In genomic region chr3:157199841-157200240, GRCh38 we compare ENCODE assay signal across 31 cellular contexts. TPM values are rescaled to one million over a fixed set of nuclear protein-coding genes. Genes with fewer than 3 reads are reported as not detected.
DNase-seq lines count a peak whose midpoint lies in the region; FAIRE-seq and TF ChIP-seq lines count a peak whose summit lies in the region.
"Had no signal": no experiment of that assay in that cellular context is flagged by ENCODE, and none has a peak within 500 bp of the region (broad histone marks: within the 10 kb centered on the region; RNA-seq: fewer than 3 reads in every experiment).

No MANE protein-coding gene starts in this region.

- H3K36me3 Mint-ChIP-seq in astrocyte (ENCODE audit: low read depth, unreplicated experiment): no peaks in the 10 kb centered on the region
- H3K36me3 Mint-ChIP-seq: CD14-positive monocyte had no signal

- no peaks in the 10 kb centered on the region for H4K20me1 ChIP-seq in astrocyte (ENCODE audit: insufficient read depth, low read length)

- H3K4me3 ChIP-seq in astrocyte (ENCODE audit: insufficient read depth, low read depth, low read length) (no peak overlapping the region), fibroblast of the aortic adventitia (ENCODE audit: low read depth, low read length) (no peak overlapping the region)

- no peak for TF ChIP-seq CTCF in astrocyte (IDR thresholded peaks at IDR 0.05; ENCODE audit: insufficient read depth, low read depth, low read length)
- TF ChIP-seq CTCF in fibroblast of the aortic adventitia (IDR thresholded peaks at IDR 0.05; ENCODE audit: insufficient read depth, low read length): no peak

- no peaks in the 10 kb centered on the region for H3K27me3 ChIP-seq in astrocyte (ENCODE audit: insufficient read depth, low read length)

- H3K27ac Mint-ChIP-seq in astrocyte (ENCODE audit: unreplicated experiment): no peak overlapping the region
- H3K27ac Mint-ChIP-seq: CD8-positive, alpha-beta memory T cell; HFFc6 had no signal

- no peak overlapping the region for H3K4me2 ChIP-seq in astrocyte (ENCODE audit: low read length)

- H3K9me3 Mint-ChIP-seq in astrocyte (ENCODE audit: unreplicated experiment): peaks cover 3% of the 10 kb centered on the region
- H3K9me3 Mint-ChIP-seq: HFFc6 had no signal

- H2AFZ ChIP-seq in astrocyte (ENCODE audit: low read depth, low read length): no peak overlapping the region

- no peak overlapping the region for H3K27ac ChIP-seq in astrocyte (ENCODE audit: low read depth, low read length)
- H3K27ac ChIP-seq: 22Rv1, RWPE1 had no signal

- no peak for FAIRE-seq in astrocyte (lab: Jason Lieb, UNC)
- FAIRE-seq: GM12892, HTR-8/SVneo had no signal

- H3K27me3 Mint-ChIP-seq in astrocyte (ENCODE audit: low read depth, unreplicated experiment): no peaks in the 10 kb centered on the region
- H3K27me3 Mint-ChIP-seq: CD8-positive, alpha-beta memory T cell had no signal

- H3K4me3 Mint-ChIP-seq in astrocyte (ENCODE audit: unreplicated experiment): no peak overlapping the region
- H3K4me3 Mint-ChIP-seq: CD14-positive monocyte; CD8-positive, alpha-beta memory T cell; HFFc6 had no signal

- no peaks in the 10 kb centered on the region for H3K4me1 ChIP-seq in astrocyte (ENCODE audit: insufficient read depth, low read length)

- peak; percentile 39 for DNase-seq in NCI-H82 (lab: John Stamatoyannopoulos, UW)
- DNase-seq in NCI-H82 treated with DMSO at 0.1 percent for 48 hours (lab: John Stamatoyannopoulos, UW; ENCODE audit: unreplicated experiment): no peak
- peak; percentile 12 for DNase-seq in astrocyte (ENCODE audit: low read depth)
- DNase-seq in fibroblast of the aortic adventitia (ENCODE audit: low read depth): peak; percentile 78
- DNase-seq in GF-D8 (lab: John Stamatoyannopoulos, UW): no peak
- no peak for DNase-seq in NCI-H187 treated with DMSO at 0.1 percent for 48 hours (lab: John Stamatoyannopoulos, UW)
- DNase-seq in NOMO-1 (lab: John Stamatoyannopoulos, UW; ENCODE audit: unreplicated experiment in 2 of 2): no peak
- no peak for DNase-seq in H4 (ENCODE audit: low spot score)
- DNase-seq: BE2C; CD8-positive, alpha-beta memory T cell; DMS 273 treated with DMSO at 0.1 percent for 48 hours; DMS79; EL; GDM1; H7; HFFc6; KBM-7; MM.1S; NCI-H1694; NCI-H2081 treated with DMSO at 0.1 percent for 48 hours; NCI-H2171; NCI-H226; NCI-H510A treated with DMSO at 0.1 percent for 48 hours; NCI-H748 treated with DMSO at 0.1 percent for 48 hours; NK-92 treated with Interleukin-12 subunit alpha and Interleukin-12 subunit beta, amount 100 ng/mL, for 24 hours; SHP77 had no signal

- no peaks in the 10 kb centered on the region for H3K4me1 Mint-ChIP-seq in astrocyte (ENCODE audit: low read depth, unreplicated experiment)
- H3K4me1 Mint-ChIP-seq: CD14-positive monocyte had no signal

- no peak overlapping the region for H3K9ac ChIP-seq in astrocyte (ENCODE audit: low read length)

- H3K36me3 ChIP-seq in astrocyte (ENCODE audit: insufficient read depth, low read length): no peaks in the 10 kb centered on the region
- H3K36me3 ChIP-seq: BE2C had no signal

- no peaks in the 10 kb centered on the region for H3K79me2 ChIP-seq in astrocyte (ENCODE audit: insufficient read depth, low read length)

- H3K9me3 ChIP-seq in astrocyte (ENCODE audit: insufficient read depth, low read depth, low read length): no peaks in the 10 kb centered on the region
- H3K9me3 ChIP-seq: BE2C had no signal

RNA-seq across cellular contexts. Expression of gene CCNL1, which starts 39.9 kb away (rescaled TPM):
- total RNA-seq in astrocyte (63.2 and 66.8 TPM in 2 replicates), fibroblast of the aortic adventitia (ENCODE audit: low replicate concordance) (86.7 and 138 TPM in 2 replicates)
- total RNA-seq in H4 (2014; rRNA removed; shearing (Covaris generic)): 24.3 and 30.6 TPM in 2 replicates

Comparison
In these comparisons a context has a peak if more than half of its experiments do, and no peak if none do; other contexts are left out.
1. DNase-seq: peak in NCI-H82 (single experiment), astrocyte (single experiment) and fibroblast of the aortic adventitia (single experiment); none in NCI-H82 treated with DMSO at 0.1 percent for 48 hours (single experiment), GF-D8 (single experiment), NCI-H187 treated with DMSO at 0.1 percent for 48 hours (single experiment), NOMO-1 (0 of 2) and H4 (single experiment).